In genomic region chr5:72508241-72509170, GRCh38 we compare ENCODE assay signal across 10 cellular contexts. TPM values are rescaled to one million over a fixed set of nuclear protein-coding genes. Genes with fewer than 3 reads are reported as not detected.
DNase-seq lines count a peak whose midpoint lies in the region; ATAC-seq and TF ChIP-seq lines count a peak whose summit lies in the region.
"Had no signal": no experiment of that assay in that cellular context is flagged by ENCODE, and none has a peak within 500 bp of the region (broad histone marks: within the 10 kb centered on the region; RNA-seq: fewer than 3 reads in every experiment).

No MANE protein-coding gene starts in this region.

- no peaks in the 10 kb centered on the region for H3K36me3 ChIP-seq in Loucy (ENCODE audit: insufficient read depth, low read length)
- no peaks in the 10 kb centered on the region for H3K36me3 ChIP-seq in lung (ENCODE audit: control insufficient read depth in 2 of 2, insufficient read depth in 2 of 2, low read length in 2 of 2)

- no peak for DNase-seq in lung (ENCODE audit: low spot score)
- no peak for DNase-seq in NCI-H1105 treated with DMSO at 0.1 percent for 48 hours (lab: John Stamatoyannopoulos, UW)
- no peak for DNase-seq in activated naive CD8-positive, alpha-beta T cell treated with anti-CD3 and anti-CD28 coated beads for 36 hours
- DNase-seq in activated effector memory CD4-positive, alpha-beta T cell treated with anti-CD3 and anti-CD28 coated beads, Interleukin-2, amount 50 U/mL, for 16 hours = no peak
- no peak for DNase-seq in LoVo (ENCODE audit: low spot score)
- DNase-seq: effector CD4-positive, alpha-beta T cell had no signal

- peak overlapping the region; percentile 14; the same call in 1 of the 2 replicates for H2AFZ ChIP-seq in Loucy (ENCODE audit: low read length)

- H3K4me1 Mint-ChIP-seq in activated naive CD8-positive, alpha-beta T cell treated with anti-CD3 and anti-CD28 coated beads for 36 hours = peaks cover 12% of the 10 kb centered on the region

- no peaks in the 10 kb centered on the region for H3F3A ChIP-seq in Loucy (ENCODE audit: low read depth)

- H3K4me3 ChIP-seq in Loucy (ENCODE audit: low read length, poor library complexity, severe bottlenecking) = no peak overlapping the region
- no peak overlapping the region for H3K4me3 ChIP-seq in lung
- H3K4me3 ChIP-seq: SK-N-MC had no signal

- ATAC-seq in GM18499 (IDR thresholded peaks at IDR 0.05; ENCODE audit: insufficient read depth, unreplicated experiment) = peak; percentile 93
- ATAC-seq in GM21786 (IDR thresholded peaks at IDR 0.05; ENCODE audit: unreplicated experiment) = peak; percentile 96
- no peak for ATAC-seq in lung (ENCODE audit: insufficient read depth, low FRiP score)

- TF ChIP-seq CTCF in Loucy (conservative IDR thresholded peaks at IDR 0.05; ENCODE audit: low read length) = no peak
- TF ChIP-seq CTCF in lung (IDR thresholded peaks at IDR 0.05; ENCODE audit: control extremely low read depth, extremely low read depth) = no peak

- H3K9me3 ChIP-seq in Loucy (ENCODE audit: insufficient read depth, low read depth, low read length) (no peaks in the 10 kb centered on the region), lung (ENCODE audit: control insufficient read depth in 2 of 2, insufficient read depth in 1 of 2, low read length in 1 of 2) (no peaks in the 10 kb centered on the region)

- H3K27me3 Mint-ChIP-seq in activated naive CD8-positive, alpha-beta T cell treated with anti-CD3 and anti-CD28 coated beads for 36 hours = peaks cover 29% of the 10 kb centered on the region

- no peak overlapping the region for H3K27ac Mint-ChIP-seq in activated naive CD8-positive, alpha-beta T cell treated with anti-CD3 and anti-CD28 coated beads for 36 hours

- H3K4me1 ChIP-seq in Loucy (ENCODE audit: insufficient read depth, low read length, poor library complexity, severe bottlenecking) (no peaks in the 10 kb centered on the region), lung (ENCODE audit: control insufficient read depth in 2 of 2, insufficient read depth in 2 of 2, low read length in 2 of 2) (peaks cover 0 to 12% of the 10 kb centered on the region in 2 donors)

- no peak overlapping the region for H3K9ac ChIP-seq in Loucy (ENCODE audit: low read depth, low read length, poor library complexity, severe bottlenecking)

- H3K27me3 ChIP-seq in Loucy (ENCODE audit: insufficient read depth, low read length, poor library complexity, severe bottlenecking) = no peaks in the 10 kb centered on the region
- H3K27me3 ChIP-seq in lung (ENCODE audit: control insufficient read depth, insufficient read depth) = no peaks in the 10 kb centered on the region

- H3K4me3 Mint-ChIP-seq in activated naive CD8-positive, alpha-beta T cell treated with anti-CD3 and anti-CD28 coated beads for 36 hours = no peak overlapping the region

- no peaks in the 10 kb centered on the region for H3K79me2 ChIP-seq in Loucy (ENCODE audit: insufficient read depth, low read length)

- H3K27ac ChIP-seq in lung (ENCODE audit: low read depth in 1 of 2, low read length in 1 of 2) = peak overlapping the region; percentile 70 to 76
- H3K27ac ChIP-seq: SK-N-MC had no signal

- no peaks in the 10 kb centered on the region for H3K9me2 ChIP-seq in Loucy (replicated peaks; ENCODE audit: low read depth, low read length)

- 76 to 89% methylated on average over 8 of the region's 8 CpGs for WGBS in lung, 2 donors

- H3K4me2 ChIP-seq in Loucy (ENCODE audit: low read depth, low read length, poor library complexity, severe bottlenecking) = no peak overlapping the region

- no peaks in the 10 kb centered on the region for H3K9me3 Mint-ChIP-seq in activated naive CD8-positive, alpha-beta T cell treated with anti-CD3 and anti-CD28 coated beads for 36 hours

- no peaks in the 10 kb centered on the region for H4K20me1 ChIP-seq in Loucy (ENCODE audit: insufficient read depth, low read length, poor library complexity, severe bottlenecking)

- H3K36me3 Mint-ChIP-seq in activated naive CD8-positive, alpha-beta T cell treated with anti-CD3 and anti-CD28 coated beads for 36 hours = no peaks in the 10 kb centered on the region

RNA-seq across cellular contexts. Expression of gene ZNF366, which starts 1.3 kb away (rescaled TPM):
- total RNA-seq in lung = 1 to 10 TPM; 4.3 to 6.0 TPM
- 1 to 10 TPM in 1 of 2 donors, under 1 TPM in 1; 0.73 to 3.0 TPM for polyA plus RNA-seq in lung
- total RNA-seq in activated naive CD8-positive, alpha-beta T cell treated with anti-CD3 and anti-CD28 coated beads for 36 hours = not detected

Comparison
In these comparisons a context has a peak if more than half of its experiments do, and no peak if none do; other contexts are left out.
1. RNA of gene ZNF366, which starts 1.3 kb away (total RNA-seq): 4.3 to 6.0 TPM in lung; not detected in activated naive CD8-positive, alpha-beta T cell treated with anti-CD3 and anti-CD28 coated beads for 36 hours; every median in the first group is over 4 times any median in the second.